In the genomic region with DNA sequence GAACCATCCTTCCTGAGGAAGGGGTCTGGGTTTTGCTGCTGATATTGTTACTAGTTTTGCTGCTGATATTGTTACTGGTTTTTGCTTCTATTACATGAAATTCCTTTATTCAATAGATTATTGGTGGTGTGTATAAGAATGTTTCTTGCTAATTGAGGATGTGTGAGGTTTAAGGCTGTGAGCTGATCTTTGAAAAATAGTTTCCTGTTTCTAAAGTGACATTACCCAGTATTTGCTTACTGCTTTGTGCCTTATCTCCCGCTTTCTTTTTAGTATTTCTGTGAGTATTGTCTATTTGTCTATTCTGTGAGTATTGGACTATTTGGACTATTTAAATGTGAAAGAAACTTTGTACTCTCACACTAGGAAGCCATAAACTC, we compare ENCODE assay signal across 8 cellular contexts. TPM values are rescaled to one million over a fixed set of nuclear protein-coding genes. Genes with fewer than 3 reads are reported as not detected.
DNase-seq lines count a peak whose midpoint lies in the region; ATAC-seq and TF ChIP-seq lines count a peak whose summit lies in the region.

No MANE protein-coding gene starts in this region.

- H3K4me1 ChIP-seq in neutrophil (ENCODE audit: control insufficient read depth in 1 of 2, insufficient read depth in 1 of 2, low read depth in 1 of 2, low read length in 1 of 2), result peaks cover 66 to 79% of the 10 kb centered on the region in 2 experiments

- H3K27me3 ChIP-seq in MG63 (no peaks in the 10 kb centered on the region), neutrophil (no peaks in the 10 kb centered on the region)

- H3K27ac Mint-ChIP-seq in effector memory CD8-positive, alpha-beta T cell, result peak overlapping the region; percentile 96 to 99

- no peaks in the 10 kb centered on the region for H3K36me3 ChIP-seq in MG63
- H3K36me3 ChIP-seq in neutrophil, result no peaks in the 10 kb centered on the region

- DNase-seq in AG10803 (ENCODE audit: low read depth) (no peak), MG63 (no peak), NCI-H345 (lab: John Stamatoyannopoulos, UW) (no peak), COR-L47 (lab: John Stamatoyannopoulos, UW) (no peak), HEK293T (ENCODE audit: extremely low spot score) (no peak)
- DNase-seq in effector memory CD8-positive, alpha-beta T cell, result no peak

- peaks cover 0 to 1% of the 10 kb centered on the region in 2 donors for H3K9me3 Mint-ChIP-seq in effector memory CD8-positive, alpha-beta T cell

- H3K27ac ChIP-seq in neutrophil, result peak overlapping the region; percentile 86

- H3K9me3 ChIP-seq in MG63, result no peaks in the 10 kb centered on the region
- H3K9me3 ChIP-seq in neutrophil, result no peaks in the 10 kb centered on the region

- peaks cover 72 to 88% of the 10 kb centered on the region in 2 donors for H3K4me1 Mint-ChIP-seq in effector memory CD8-positive, alpha-beta T cell (ENCODE audit: low read depth in 2 of 2)

- CTCF ChIA-PET in HEK293T (lab: Yijun Ruan, JAX), result no interaction called here

- POLR2A ChIA-PET in HEK293T (lab: Yijun Ruan, JAX), result no interaction called here

- H3K4me3 Mint-ChIP-seq in effector memory CD8-positive, alpha-beta T cell, result peak overlapping the region; percentile 71 to 87

- ATAC-seq in effector memory CD8-positive, alpha-beta T cell (replicated peaks), result no peak
- ATAC-seq in HG02678 (IDR thresholded peaks at IDR 0.05; ENCODE audit: unreplicated experiment), result no peak

- H3K36me3 Mint-ChIP-seq in effector memory CD8-positive, alpha-beta T cell (ENCODE audit: insufficient read depth), result peaks cover 62% of the 10 kb centered on the region

- H3K4me3 ChIP-seq in AG10803 (ENCODE audit: low read length) (peak overlapping the region; percentile 42), MG63 (peak overlapping the region; percentile 42), neutrophil (ENCODE audit: low read depth in 1 of 2, low read length in 1 of 2) (peak overlapping the region; percentile 70 to 75)

- no peaks in the 10 kb centered on the region for H3K27me3 Mint-ChIP-seq in effector memory CD8-positive, alpha-beta T cell

- no peak for TF ChIP-seq CTCF in AG10803 (conservative IDR thresholded peaks at IDR 0.05; ENCODE audit: low read length)
- no peak for TF ChIP-seq CTCF in neutrophil (IDR thresholded peaks at IDR 0.05)

TF ChIP-seq in HEK293T, 16 proteins besides CTCF, POLR2A, EP300 and RAD21:
- TF ChIP-seq, protein P1, sequence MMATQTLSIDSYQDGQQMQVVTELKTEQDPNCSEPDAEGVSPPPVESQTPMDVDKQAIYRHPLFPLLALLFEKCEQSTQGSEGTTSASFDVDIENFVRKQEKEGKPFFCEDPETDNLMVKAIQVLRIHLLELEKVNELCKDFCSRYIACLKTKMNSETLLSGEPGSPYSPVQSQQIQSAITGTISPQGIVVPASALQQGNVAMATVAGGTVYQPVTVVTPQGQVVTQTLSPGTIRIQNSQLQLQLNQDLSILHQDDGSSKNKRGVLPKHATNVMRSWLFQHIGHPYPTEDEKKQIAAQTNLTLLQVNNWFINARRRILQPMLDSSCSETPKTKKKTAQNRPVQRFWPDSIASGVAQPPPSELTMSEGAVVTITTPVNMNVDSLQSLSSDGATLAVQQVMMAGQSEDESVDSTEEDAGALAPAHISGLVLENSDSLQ (IDR thresholded peaks at IDR 0.05), result no peak

RNA-seq across cellular contexts. Expression of a gene that starts 38.2 kb away (rescaled TPM):
- total RNA-seq in MG63 (2014; rRNA removed; shearing (Covaris generic); ENCODE audit: low replicate concordance), result not detected in 2 replicates
